ENCODE assay signal across 1 cellular context in the genomic region with DNA sequence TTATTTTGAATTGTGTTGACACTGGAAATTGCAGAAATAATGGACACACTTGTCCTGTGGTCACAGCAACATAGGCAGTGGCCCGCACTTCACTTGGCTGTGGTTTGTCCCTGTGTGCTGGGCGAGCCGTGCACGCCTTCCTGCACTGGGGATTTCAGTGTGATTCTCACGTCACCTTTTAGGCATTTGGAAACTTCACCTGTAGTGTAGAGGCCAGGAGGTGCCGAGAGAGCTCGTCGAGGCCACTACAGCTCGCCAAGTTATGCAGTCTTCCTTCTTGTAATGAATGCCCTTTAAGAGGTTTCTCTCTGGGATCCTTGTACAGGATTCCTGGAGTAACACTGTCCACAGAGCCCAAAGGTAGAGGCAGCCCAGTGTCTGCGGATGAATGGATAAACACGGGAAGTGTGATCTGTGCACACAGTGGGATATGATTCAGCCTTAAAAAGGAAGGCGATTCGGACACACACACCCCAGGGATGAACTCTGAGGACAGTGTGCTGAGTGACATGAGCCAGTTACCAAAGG.
TF ChIP-seq lines count a peak whose summit lies in the region.

No MANE protein-coding gene starts in this region.

TF ChIP-seq in GM23338, 12 proteins besides CTCF, POLR2A, EP300 and RAD21:
- TF ChIP-seq ZNF114 (CRISPR knock-in tag; IDR thresholded peaks at IDR 0.05) (no peak), EZH2phosphoT487 (IDR thresholded peaks at IDR 0.05; ENCODE audit: unreplicated experiment) (no peak), ZNF331 (CRISPR knock-in tag; IDR thresholded peaks at IDR 0.05; ENCODE audit: low read depth) (no peak)
- TF ChIP-seq, protein P1, sequence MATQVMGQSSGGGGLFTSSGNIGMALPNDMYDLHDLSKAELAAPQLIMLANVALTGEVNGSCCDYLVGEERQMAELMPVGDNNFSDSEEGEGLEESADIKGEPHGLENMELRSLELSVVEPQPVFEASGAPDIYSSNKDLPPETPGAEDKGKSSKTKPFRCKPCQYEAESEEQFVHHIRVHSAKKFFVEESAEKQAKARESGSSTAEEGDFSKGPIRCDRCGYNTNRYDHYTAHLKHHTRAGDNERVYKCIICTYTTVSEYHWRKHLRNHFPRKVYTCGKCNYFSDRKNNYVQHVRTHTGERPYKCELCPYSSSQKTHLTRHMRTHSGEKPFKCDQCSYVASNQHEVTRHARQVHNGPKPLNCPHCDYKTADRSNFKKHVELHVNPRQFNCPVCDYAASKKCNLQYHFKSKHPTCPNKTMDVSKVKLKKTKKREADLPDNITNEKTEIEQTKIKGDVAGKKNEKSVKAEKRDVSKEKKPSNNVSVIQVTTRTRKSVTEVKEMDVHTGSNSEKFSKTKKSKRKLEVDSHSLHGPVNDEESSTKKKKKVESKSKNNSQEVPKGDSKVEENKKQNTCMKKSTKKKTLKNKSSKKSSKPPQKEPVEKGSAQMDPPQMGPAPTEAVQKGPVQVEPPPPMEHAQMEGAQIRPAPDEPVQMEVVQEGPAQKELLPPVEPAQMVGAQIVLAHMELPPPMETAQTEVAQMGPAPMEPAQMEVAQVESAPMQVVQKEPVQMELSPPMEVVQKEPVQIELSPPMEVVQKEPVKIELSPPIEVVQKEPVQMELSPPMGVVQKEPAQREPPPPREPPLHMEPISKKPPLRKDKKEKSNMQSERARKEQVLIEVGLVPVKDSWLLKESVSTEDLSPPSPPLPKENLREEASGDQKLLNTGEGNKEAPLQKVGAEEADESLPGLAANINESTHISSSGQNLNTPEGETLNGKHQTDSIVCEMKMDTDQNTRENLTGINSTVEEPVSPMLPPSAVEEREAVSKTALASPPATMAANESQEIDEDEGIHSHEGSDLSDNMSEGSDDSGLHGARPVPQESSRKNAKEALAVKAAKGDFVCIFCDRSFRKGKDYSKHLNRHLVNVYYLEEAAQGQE (IDR thresholded peaks at IDR 0.05; ENCODE audit: unreplicated experiment): no peak
